Comparison of ENCODE assay signal across 8 cellular contexts in the genomic region with DNA sequence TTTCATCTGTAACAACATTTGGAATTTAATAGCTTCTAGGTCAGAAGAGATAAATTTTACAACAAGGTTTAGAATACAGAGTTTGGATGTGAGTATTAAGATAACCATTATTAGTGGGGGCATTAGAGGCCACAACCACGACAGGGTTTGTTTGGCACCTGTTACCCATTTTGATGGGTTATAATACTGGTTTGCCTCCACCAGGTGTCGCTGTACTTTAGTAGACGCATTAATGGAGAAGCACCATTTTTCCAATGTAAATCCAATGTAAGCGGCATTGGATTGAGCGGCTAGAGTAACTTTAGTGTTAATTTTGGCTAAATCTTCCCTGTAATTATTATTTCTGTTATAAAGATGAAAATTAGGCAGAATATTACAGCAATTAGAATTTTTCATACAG.
DNase-seq lines count a peak whose midpoint lies in the region; ATAC-seq, FAIRE-seq and TF ChIP-seq lines count a peak whose summit lies in the region.

No MANE protein-coding gene starts in this region.

- H3K9me3 ChIP-seq in T-helper 17 cell (ENCODE audit: control insufficient read depth, low read length, poor library complexity, severe bottlenecking) = no peaks in the 10 kb centered on the region

- H3K4me3 ChIP-seq in dorsolateral prefrontal cortex = no peak overlapping the region

- no peak overlapping the region for H3K27ac ChIP-seq in dorsolateral prefrontal cortex

- ATAC-seq in GM18511 (IDR thresholded peaks at IDR 0.05; ENCODE audit: unreplicated experiment) (peak; percentile 57), T-helper 17 cell (no peak)

- peak; percentile 2 for DNase-seq in CMK (ENCODE audit: low read depth)
- peak; percentile 7 for DNase-seq in NCI-H1694 treated with DMSO at 0.1 percent for 48 hours (lab: John Stamatoyannopoulos, UW)
- no peak for DNase-seq in dorsolateral prefrontal cortex
- peak; percentile 6 for DNase-seq in urothelium cell line (ENCODE audit: low spot score)
- no peak for DNase-seq in effector CD4-positive, alpha-beta T cell
- no peak for DNase-seq in T-helper 17 cell
- DNase-seq in occipital lobe (lab: John Stamatoyannopoulos, UW) = no peak

- intact Hi-C loops in dorsolateral prefrontal cortex (cut with DNase I) = no loop called here

- H3K27me3 ChIP-seq in dorsolateral prefrontal cortex = peaks cover 0 to 7% (median 0%) of the 10 kb centered on the region in 45 donors

- no peak for FAIRE-seq in urothelium cell line (lab: Jason Lieb, UNC)

- peak in 47 of 56 donors; percentile 6 to 49 (median 33) for TF ChIP-seq CTCF in dorsolateral prefrontal cortex (IDR thresholded peaks at IDR 0.05 in 54 of 56, conservative IDR thresholded peaks at IDR 0.05 in 2 of 56; ENCODE audit: low read depth in 1 of 56, partially characterized antibody in 56 of 56)

- no peak overlapping the region for H3K4me3 Mint-ChIP-seq in T-helper 17 cell

- no peak overlapping the region for H3K27ac Mint-ChIP-seq in T-helper 17 cell

- H3K27me3 Mint-ChIP-seq in T-helper 17 cell = no peaks in the 10 kb centered on the region

- no peaks in the 10 kb centered on the region for H3K4me1 Mint-ChIP-seq in T-helper 17 cell

- no peaks in the 10 kb centered on the region for H3K36me3 Mint-ChIP-seq in T-helper 17 cell (ENCODE audit: low read depth)

Comparison
In these comparisons a context has a peak if more than half of its experiments do, and no peak if none do; other contexts are left out.
1. DNase-seq: peak in CMK (single experiment), NCI-H1694 treated with DMSO at 0.1 percent for 48 hours (single experiment) and urothelium cell line (single experiment); none in dorsolateral prefrontal cortex (0 of 10), effector CD4-positive, alpha-beta T cell (single experiment), T-helper 17 cell (0 of 3) and occipital lobe (single experiment).